In the genomic region with DNA sequence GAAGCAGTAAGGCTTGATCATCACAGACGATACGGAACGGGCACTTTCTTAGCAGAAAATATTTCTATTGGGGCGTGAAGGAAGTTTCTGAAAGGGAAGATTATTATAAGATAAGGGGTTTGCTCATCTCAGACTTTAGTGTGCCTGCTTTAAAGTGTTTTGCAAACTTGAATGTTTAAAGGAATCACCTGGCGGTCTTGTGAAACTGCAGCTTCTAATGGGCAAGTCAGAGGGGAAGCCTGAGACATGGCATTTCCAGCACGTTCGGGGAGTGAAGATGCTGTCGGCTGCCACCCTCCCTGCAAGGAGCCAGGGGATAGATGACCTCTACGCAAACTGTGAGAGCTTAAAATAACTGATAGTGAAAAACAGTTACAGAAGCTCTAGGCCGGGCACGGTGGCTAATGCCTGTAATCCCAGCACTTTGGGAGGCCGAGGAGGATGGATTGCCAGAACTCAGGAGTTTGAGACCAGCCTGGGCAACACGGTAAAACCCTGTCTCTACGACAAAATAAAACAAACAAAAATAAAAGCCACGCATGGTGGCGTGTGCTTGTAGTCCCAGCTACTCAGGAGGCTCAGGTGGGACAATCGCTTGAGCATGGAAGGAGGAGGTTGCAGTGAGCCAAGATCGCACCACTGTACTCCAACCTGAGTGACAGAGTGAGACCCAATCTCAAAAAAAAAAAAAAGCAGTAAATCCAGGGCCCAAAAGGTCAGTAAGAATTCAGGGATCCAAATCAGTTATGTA, we compare ENCODE assay signal across 8 cellular contexts. TPM values are rescaled to one million over a fixed set of nuclear protein-coding genes. Genes with fewer than 3 reads are reported as not detected.
DNase-seq lines count a peak whose midpoint lies in the region; ATAC-seq, FAIRE-seq and TF ChIP-seq lines count a peak whose summit lies in the region.

No MANE protein-coding gene starts in this region.

- DNase-seq in HuH-7.5 (ENCODE audit: low spot score): peak; percentile 28
- no peak for DNase-seq in bronchial epithelial cell (ENCODE audit: low read depth)
- DNase-seq in NCI-H146 treated with DMSO at 0.1 percent for 48 hours (lab: John Stamatoyannopoulos, UW; ENCODE audit: unreplicated experiment): no peak
- no peak for DNase-seq in H4 (ENCODE audit: low spot score)

- H3K27ac ChIP-seq in BLaER1 treated with 17β-estradiol and CSF1 and Interleukin-3, amounts not matched to agents 10 nM and 100 nM: peak overlapping the region in 9 of 11 experiments; percentile 16 to 66 (median 59); a peak in 17 of 22 replicates
- H3K27ac ChIP-seq in mucosa of rectum (ENCODE audit: low read depth in 2 of 2, low read length in 2 of 2): peak overlapping the region; percentile 56 to 80

- peak overlapping the region; percentile 45 to 76 (median 72) for H3K9ac ChIP-seq in BLaER1 treated with 17β-estradiol and CSF1 and Interleukin-3, amounts not matched to agents 10 nM and 100 nM
- H3K9ac ChIP-seq in mucosa of rectum (ENCODE audit: low read depth in 1 of 2, low read length in 2 of 2): peak overlapping the region; percentile 74 to 83

- no peaks in the 10 kb centered on the region for H4K20me1 ChIP-seq in BLaER1 treated with 17β-estradiol and CSF1 and Interleukin-3, amounts not matched to agents 10 nM and 100 nM

- H3K4me1 ChIP-seq in BLaER1 treated with 17β-estradiol and CSF1 and Interleukin-3, amounts not matched to agents 10 nM and 100 nM: peaks cover 35 to 48% (median 44%) of the 10 kb centered on the region in 10 experiments
- peaks cover 29 to 36% of the 10 kb centered on the region in 2 donors for H3K4me1 ChIP-seq in mucosa of rectum (ENCODE audit: control insufficient read depth in 2 of 2, insufficient read depth in 2 of 2, low read length in 2 of 2)

- no peak for FAIRE-seq in bronchial epithelial cell (lab: Jason Lieb, UNC)

- no peaks in the 10 kb centered on the region for H3K36me3 ChIP-seq in BLaER1 treated with 17β-estradiol and CSF1 and Interleukin-3, amounts not matched to agents 10 nM and 100 nM
- H3K36me3 ChIP-seq in bronchial epithelial cell (ENCODE audit: control insufficient read depth, insufficient read depth, low read length): no peaks in the 10 kb centered on the region
- no peaks in the 10 kb centered on the region for H3K36me3 ChIP-seq in mucosa of rectum (ENCODE audit: control insufficient read depth in 2 of 2, insufficient read depth in 2 of 2, low read length in 2 of 2)

- H3K4me2 ChIP-seq in BLaER1 treated with 17β-estradiol and CSF1 and Interleukin-3, amounts not matched to agents 10 nM and 100 nM: peak overlapping the region; percentile 85 to 95 (median 91)

- no peak for ATAC-seq in GM21825 (IDR thresholded peaks at IDR 0.05; ENCODE audit: unreplicated experiment)
- no peak for ATAC-seq in HG02571 (IDR thresholded peaks at IDR 0.05; ENCODE audit: unreplicated experiment)

- H3K27me3 ChIP-seq in BLaER1 treated with 17β-estradiol and CSF1 and Interleukin-3, amounts not matched to agents 10 nM and 100 nM: no peaks in the 10 kb centered on the region
- H3K27me3 ChIP-seq in bronchial epithelial cell (ENCODE audit: control insufficient read depth, insufficient read depth, low read length): no peaks in the 10 kb centered on the region
- H3K27me3 ChIP-seq in mucosa of rectum (ENCODE audit: control insufficient read depth in 2 of 2, insufficient read depth in 2 of 2, low read length in 2 of 2): no peaks in the 10 kb centered on the region

- H3K9me3 ChIP-seq in BLaER1 treated with 17β-estradiol and CSF1 and Interleukin-3, amounts not matched to agents 10 nM and 100 nM (replicated peaks in 1 of 11): no peaks in the 10 kb centered on the region
- no peaks in the 10 kb centered on the region for H3K9me3 ChIP-seq in mucosa of rectum (ENCODE audit: control insufficient read depth in 2 of 2, low read length in 2 of 2)

- H3K4me3 ChIP-seq in BLaER1 treated with 17β-estradiol and CSF1 and Interleukin-3, amounts not matched to agents 10 nM and 100 nM: peak overlapping the region; percentile 52 to 81 (median 62)
- H3K4me3 ChIP-seq in bronchial epithelial cell (ENCODE audit: low read depth, low read length) (peak overlapping the region; percentile 37), mucosa of rectum (ENCODE audit: low read length in 2 of 2) (peak overlapping the region; percentile 79 to 85)

- TF ChIP-seq CTCF in bronchial epithelial cell (IDR thresholded peaks at IDR 0.05; ENCODE audit: insufficient read depth, low read length, severe bottlenecking): no peak

RNA-seq across cellular contexts. Expression of a gene that starts 2.3 kb away (rescaled TPM):
- 19.0 and 21.1 TPM in 2 replicates for total RNA-seq in bronchial epithelial cell
- 5.0 and 7.4 TPM in 2 replicates for total RNA-seq in H4 (2014; rRNA removed; shearing (Covaris generic))
